Comparison of ENCODE assay signal across 33 cellular contexts in the genomic region with DNA sequence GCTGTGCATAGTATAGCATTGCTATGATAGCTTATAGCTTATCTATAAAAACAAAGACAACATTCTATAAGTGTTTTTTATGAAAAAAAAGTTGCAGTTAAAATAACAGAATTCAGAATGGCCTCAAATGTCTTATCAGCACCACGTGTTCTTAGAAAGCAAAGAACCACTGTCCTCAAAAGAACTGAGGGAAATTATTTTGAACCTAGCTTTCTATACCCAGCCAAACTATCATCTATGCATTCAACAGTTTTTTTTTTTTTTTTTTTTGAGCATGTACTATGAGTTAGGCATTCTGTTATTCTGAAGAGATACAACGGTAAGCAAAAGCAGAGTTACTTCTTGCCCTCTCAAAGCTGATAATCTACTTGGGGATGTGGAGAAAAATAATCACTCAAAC.
"Had no signal": no experiment of that assay in that cellular context is flagged by ENCODE, and none has a peak within 500 bp of the region (broad histone marks: within the 10 kb centered on the region; RNA-seq: fewer than 3 reads in every experiment).

No MANE protein-coding gene starts in this region.

- H3K4me1 ChIP-seq: adrenal gland, body of pancreas, breast epithelium had no signal

- H3K27ac ChIP-seq: adrenal gland, body of pancreas, brain microvascular endothelial cell, breast epithelium, VCaP had no signal

- H3K36me3 ChIP-seq: adrenal gland, brain microvascular endothelial cell, breast epithelium had no signal

- DNase-seq: activated B cell treated with CpG ODN at 0.5 μM for 24 hours; activated CD4-positive, alpha-beta memory T cell treated with anti-CD3 and anti-CD28 coated beads for 36 hours; activated CD4-positive, alpha-beta T cell treated with anti-CD3 and anti-CD28 coated beads for 4 hours; activated CD4-positive, alpha-beta T cell treated with anti-CD3 and anti-CD28 coated beads, Interleukin-2, amount 10 ng/mL, durations not matched to agents 24 days and 14 days; activated CD4-positive, alpha-beta T cell treated with anti-CD3 and anti-CD28 coated beads, Interleukin-2, amount 50 U/mL, for 1 hour; activated CD4-positive, alpha-beta T cell treated with anti-CD3 and anti-CD28 coated beads, Interleukin-2, amount 50 U/mL, for 4 hours; activated CD4-positive, CD25-positive, alpha-beta regulatory T cell treated with anti-CD3 and anti-CD28 coated beads, Interleukin-2, amount 50 U/mL, for 72 hours; activated CD8-positive, alpha-beta memory T cell treated with anti-CD3 and anti-CD28 coated beads, Interleukin-2, amount 50 U/mL, for 4 hours; activated CD8-positive, alpha-beta T cell treated with anti-CD3 and anti-CD28 coated beads for 36 hours; activated effector memory CD4-positive, alpha-beta T cell treated with anti-CD3 and anti-CD28 coated beads, Interleukin-2, amount 50 U/mL, for 16 hours; activated gamma-delta T cell treated with Interleukin-2 at 50 U/mL for 16 hours; activated naive CD4-positive, alpha-beta T cell; activated naive CD4-positive, alpha-beta T cell treated with anti-CD3 and anti-CD28 coated beads for 36 hours; activated naive CD4-positive, alpha-beta T cell treated with anti-CD3 and anti-CD28 coated beads, Interleukin-2, amount 50 U/mL, for 16 hours; activated naive CD8-positive, alpha-beta T cell treated with anti-CD3 and anti-CD28 coated beads for 36 hours; activated T-cell treated with anti-CD3 and anti-CD28 coated beads for 4 hours; activated T-cell treated with anti-CD3 and anti-CD28 coated beads, Interleukin-2, amount 50 U/mL, for 1 hour; activated T-cell treated with anti-CD3 and anti-CD28 coated beads, Interleukin-2, amount 50 U/mL, for 4 hours; activated T-cell treated with anti-CD3 and anti-CD28 coated beads, Interleukin-2, amount 50 U/mL, for 72 hours; adrenal gland; amniotic stem cell; aorta; body of pancreas; brain microvascular endothelial cell; central memory CD4-positive, alpha-beta T cell; T-helper 2 cell; T-helper 9 cell had no signal

- FAIRE-seq: astrocyte, TTC549 had no signal

- ATAC-seq: activated CD8-positive, alpha-beta T cell treated with anti-CD3 and anti-CD28 coated beads for 36 hours; activated naive CD4-positive, alpha-beta T cell treated with anti-CD3 and anti-CD28 coated beads, Interleukin-2, amount 50 U/mL, for 72 hours; activated T-cell treated with anti-CD3 and anti-CD28 coated beads, Interleukin-2, amount 50 U/mL, for 4 hours; activated T-cell treated with anti-CD3 and anti-CD28 coated beads, Interleukin-2, amount 50 U/mL, for 72 hours; activated T-helper 17 cell treated with anti-CD3 and anti-CD28 coated beads, Interleukin-2, amount 50 U/mL, for 72 hours; body of pancreas had no signal

- H3K4me3 ChIP-seq: adrenal gland, body of pancreas, breast epithelium had no signal

- H3K27me3 ChIP-seq: adrenal gland, body of pancreas, brain microvascular endothelial cell, breast epithelium had no signal
